ENCODE assay signal across 8 cellular contexts in genomic region chr1:25246600-25247023, GRCh38. TPM values are rescaled to one million over a fixed set of nuclear protein-coding genes. Genes with fewer than 3 reads are reported as not detected.
DNase-seq lines count a peak whose midpoint lies in the region; ATAC-seq and TF ChIP-seq lines count a peak whose summit lies in the region.

No MANE protein-coding gene starts in this region.

- H3K4me1 Mint-ChIP-seq in naive thymus-derived CD8-positive, alpha-beta T cell, result peaks cover 19 to 59% (median 56%) of the 10 kb centered on the region in 4 donors

- H3K9me3 ChIP-seq in effector memory CD4-positive, alpha-beta T cell (ENCODE audit: control insufficient read depth, low read length), result no peaks in the 10 kb centered on the region

- H3K27me3 ChIP-seq in effector memory CD4-positive, alpha-beta T cell (replicated peaks; ENCODE audit: control insufficient read depth, insufficient read depth, low read length, poor library complexity, severe bottlenecking), result no peaks in the 10 kb centered on the region

- no peak for TF ChIP-seq CTCF in GM12864 (IDR thresholded peaks at IDR 0.05; ENCODE audit: low read depth, low read length, missing control alignments)

- H3K36me3 Mint-ChIP-seq in naive thymus-derived CD8-positive, alpha-beta T cell, result peaks cover 8 to 57% (median 28%) of the 10 kb centered on the region in 3 donors

- H3K9me3 Mint-ChIP-seq in naive thymus-derived CD8-positive, alpha-beta T cell, result peaks cover 0 to 2% (median 0%) of the 10 kb centered on the region in 9 donors

- H3K27ac Mint-ChIP-seq in naive thymus-derived CD8-positive, alpha-beta T cell, result peak overlapping the region; percentile 99 to 100 (median 100)

- H3K36me3 ChIP-seq in effector memory CD4-positive, alpha-beta T cell (ENCODE audit: control insufficient read depth, insufficient read depth, low read length), result peaks cover 52% of the 10 kb centered on the region

- peaks cover 0 to 4% (median 0%) of the 10 kb centered on the region in 5 donors for H3K27me3 Mint-ChIP-seq in naive thymus-derived CD8-positive, alpha-beta T cell

- H3K27ac ChIP-seq in effector memory CD4-positive, alpha-beta T cell (ENCODE audit: insufficient read depth, low read length, poor library complexity, severe bottlenecking), result peak overlapping the region; percentile 99

- peak; percentile 6 for ATAC-seq in HG02759 (IDR thresholded peaks at IDR 0.05; ENCODE audit: unreplicated experiment)
- no peak for ATAC-seq in naive thymus-derived CD8-positive, alpha-beta T cell
- no peak for ATAC-seq in GM18520 (IDR thresholded peaks at IDR 0.05; ENCODE audit: unreplicated experiment)

- peak overlapping the region; percentile 67 for H3K4me3 ChIP-seq in GM12864 (ENCODE audit: low read depth, low read length)
- peak overlapping the region; percentile 99 for H3K4me3 ChIP-seq in effector memory CD4-positive, alpha-beta T cell (ENCODE audit: insufficient read depth, low read depth, low read length, poor library complexity, severe bottlenecking)

- H3K4me1 ChIP-seq in effector memory CD4-positive, alpha-beta T cell (ENCODE audit: control insufficient read depth, insufficient read depth, low read length, poor library complexity, severe bottlenecking), result peaks cover 32% of the 10 kb centered on the region

- POLR2A ChIA-PET in naive thymus-derived CD8-positive, alpha-beta T cell (lab: Charles Lee), result interaction anchor here (0.7 to 9.3 kb wide), 11 partner anchors 7 to 1185 kb away, joined by 3 to 187 read pairs (median 9); partner anchors contain the start of genes DHDDS, MTFR1L and SYF2

- H3K4me3 Mint-ChIP-seq in naive thymus-derived CD8-positive, alpha-beta T cell, result peak overlapping the region; percentile 94 to 100 (median 97)

- DNase-seq in GM12864 (ENCODE audit: low read depth) (no peak), T-helper 2 cell (peak in 3 of 5 experiments; percentile 15 to 50 (median 27)), NCI-H226 (no peak), UCSD-AML1 (lab: John Stamatoyannopoulos, UW; ENCODE audit: unreplicated experiment) (no peak)
- no peak for DNase-seq in effector memory CD4-positive, alpha-beta T cell
- DNase-seq in naive thymus-derived CD8-positive, alpha-beta T cell, result peak in 5 of 10 donors; percentile 19 to 64 (median 37)

RNA-seq across cellular contexts. Expression of gene RSRP1, which starts 0.6 kb away (rescaled TPM):
- total RNA-seq in naive thymus-derived CD8-positive, alpha-beta T cell, result 100 to 1,000 TPM; 401 TPM
- polyA plus RNA-seq in naive thymus-derived CD8-positive, alpha-beta T cell, result 10 to 100 TPM; 29.8 to 40.5 (median 33.2) TPM

RNA-seq across cellular contexts. Expression of gene SYF2, which starts 14.3 kb away (rescaled TPM):
- total RNA-seq in naive thymus-derived CD8-positive, alpha-beta T cell, result 10 to 100 TPM; 78.7 to 87.6 TPM
- 10 to 100 TPM; 69.1 to 78.6 (median 75.2) TPM for polyA plus RNA-seq in naive thymus-derived CD8-positive, alpha-beta T cell

RNA-seq across cellular contexts. Expression of gene RHD, which starts 25.7 kb away (rescaled TPM):
- not detected for total RNA-seq in naive thymus-derived CD8-positive, alpha-beta T cell
- polyA plus RNA-seq in naive thymus-derived CD8-positive, alpha-beta T cell, result under 1 TPM in 2 of 3 donors, not detected in 1; 0.11 to 0.12 TPM

Comparison
In these comparisons a context has a peak if more than half of its experiments do, and no peak if none do; other contexts are left out.
1. DNase-seq: peak in T-helper 2 cell (3 of 5); none in GM12864 (single experiment), effector memory CD4-positive, alpha-beta T cell (0 of 3), NCI-H226 (single experiment) and UCSD-AML1 (single experiment).